In genomic region chr14:103849151-103850013, GRCh38 we compare ENCODE assay signal across 13 cellular contexts. TPM values are rescaled to one million over a fixed set of nuclear protein-coding genes. Genes with fewer than 3 reads are reported as not detected.
DNase-seq lines count a peak whose midpoint lies in the region; FAIRE-seq and TF ChIP-seq lines count a peak whose summit lies in the region.
"Had no signal": no experiment of that assay in that cellular context is flagged by ENCODE, and none has a peak within 500 bp of the region (broad histone marks: within the 10 kb centered on the region; RNA-seq: fewer than 3 reads in every experiment).

No MANE protein-coding gene starts in this region.

- H3K9ac ChIP-seq in astrocyte (ENCODE audit: low read length): no peak overlapping the region

- BruUV-seq in MCF 10A (replicated peaks; lab: Mats Ljungman, UMichigan): TSS peak; percentile 30

- H3K4me1 ChIP-seq in breast epithelium: peaks cover 0 to 6% of the 10 kb centered on the region in 2 donors
- H3K4me1 ChIP-seq in astrocyte (ENCODE audit: insufficient read depth, low read length): no peaks in the 10 kb centered on the region
- H3K4me1 ChIP-seq in transverse colon: peaks cover 7 to 21% (median 18%) of the 10 kb centered on the region in 4 donors

- H3K4me3 Mint-ChIP-seq in MCF 10A (ENCODE audit: unreplicated experiment) (peak overlapping the region; percentile 58), astrocyte (ENCODE audit: unreplicated experiment) (peak overlapping the region; percentile 78)

- H3K36me3 Mint-ChIP-seq in MCF 10A (ENCODE audit: insufficient read depth, unreplicated experiment) (peaks cover 6% of the 10 kb centered on the region), astrocyte (ENCODE audit: low read depth, unreplicated experiment) (no peaks in the 10 kb centered on the region)

- H3K27ac ChIP-seq in breast epithelium (peak overlapping the region in 1 of 2 donors; percentile 88), astrocyte (ENCODE audit: low read depth, low read length) (no peak overlapping the region), transverse colon (peak overlapping the region in 1 of 4 donors; percentile 82)

- no peak for TF ChIP-seq POLR2A in breast epithelium (IDR thresholded peaks at IDR 0.05)
- TF ChIP-seq POLR2A in transverse colon (IDR thresholded peaks at IDR 0.05): no peak
- TF ChIP-seq POLR2A in lower leg skin (IDR thresholded peaks at IDR 0.05): no peak

- H3K4me2 ChIP-seq in astrocyte (ENCODE audit: low read length): no peak overlapping the region

- H3K9me3 ChIP-seq in breast epithelium: no peaks in the 10 kb centered on the region
- no peaks in the 10 kb centered on the region for H3K9me3 ChIP-seq in astrocyte (ENCODE audit: insufficient read depth, low read depth, low read length)
- no peaks in the 10 kb centered on the region for H3K9me3 ChIP-seq in transverse colon
- H3K9me3 ChIP-seq: prostate gland, tibial nerve had no signal

- intact Hi-C loops in MCF 10A (cut with micrococcal nuclease): no loop called here
- intact Hi-C loops in breast epithelium (cut with DNase I; ENCODE audit: low total_unique reads): loop anchor here (10.0 kb wide), 1 partner anchor 1445 kb away; no protein-coding TSS in a partner anchor
- intact Hi-C loops in transverse colon (cut with DNase I; ENCODE audit: low total_unique reads): no loop called here
- intact Hi-C loops in lower leg skin (cut with DNase I; ENCODE audit: low total_unique reads): no loop called here

- H3K27me3 Mint-ChIP-seq in MCF 10A (ENCODE audit: insufficient read depth, unreplicated experiment) (no peaks in the 10 kb centered on the region), astrocyte (ENCODE audit: low read depth, unreplicated experiment) (peaks cover 22% of the 10 kb centered on the region)

- DNase-seq in MCF 10A (ENCODE audit: unreplicated experiment) (no peak), breast epithelium (ENCODE audit: low spot score in 2 of 2) (no peak), astrocyte (ENCODE audit: low read depth) (no peak), mesenteric fat pad (ENCODE audit: low spot score) (peak; percentile 76), transverse colon (peak; percentile 24), globus pallidus (ENCODE audit: low spot score) (no peak), lower leg skin (ENCODE audit: low spot score in 2 of 2) (no peak)
- DNase-seq in stimulated activated CD4-positive, alpha-beta T cell treated with anti-CD3 and anti-CD28 coated beads, Interleukin-2, amount 100 ng/mL, for 48 hours: no peak
- DNase-seq: central memory CD4-positive, alpha-beta T cell; KG1; NCI-H2081 treated with DMSO at 0.1 percent for 48 hours had no signal

- H3K4me3 ChIP-seq in breast epithelium (no peak overlapping the region), astrocyte (ENCODE audit: insufficient read depth, low read depth, low read length) (no peak overlapping the region), transverse colon (no peak overlapping the region), lower leg skin (ENCODE audit: low read depth, poor library complexity, severe bottlenecking) (no peak overlapping the region)

- H4K20me1 ChIP-seq in astrocyte (ENCODE audit: insufficient read depth, low read length): peaks cover 8% of the 10 kb centered on the region

- no peak overlapping the region for H2AFZ ChIP-seq in astrocyte (ENCODE audit: low read depth, low read length)

- H3K79me2 ChIP-seq in astrocyte (ENCODE audit: insufficient read depth, low read length): no peaks in the 10 kb centered on the region

- H3K9me3 Mint-ChIP-seq in MCF 10A (ENCODE audit: unreplicated experiment): no peaks in the 10 kb centered on the region
- H3K9me3 Mint-ChIP-seq in astrocyte (ENCODE audit: unreplicated experiment): peaks cover 3% of the 10 kb centered on the region

- H3K36me3 ChIP-seq in breast epithelium (no peaks in the 10 kb centered on the region), astrocyte (ENCODE audit: insufficient read depth, low read length) (no peaks in the 10 kb centered on the region), transverse colon (no peaks in the 10 kb centered on the region)
- H3K36me3 ChIP-seq: prostate gland, tibial nerve had no signal

- no peaks in the 10 kb centered on the region for H3K27me3 ChIP-seq in breast epithelium
- H3K27me3 ChIP-seq in astrocyte (ENCODE audit: insufficient read depth, low read length): peaks cover 16% of the 10 kb centered on the region
- H3K27me3 ChIP-seq in transverse colon: no peaks in the 10 kb centered on the region
- H3K27me3 ChIP-seq: tibial nerve had no signal

- TF ChIP-seq CTCF in MCF 10A (IDR thresholded peaks at IDR 0.05; ENCODE audit: unreplicated experiment) (no peak), breast epithelium (IDR thresholded peaks at IDR 0.05) (no peak), astrocyte (IDR thresholded peaks at IDR 0.05; ENCODE audit: insufficient read depth, low read depth, low read length) (no peak), transverse colon (IDR thresholded peaks at IDR 0.05) (no peak), lower leg skin (IDR thresholded peaks at IDR 0.05) (no peak)

- POLR2A ChIA-PET in MCF 10A (lab: Yijun Ruan, JAX): interaction anchor here (0.6 to 1.1 kb wide), 2 partner anchors 31 to 102 kb away, joined by 3 to 5 read pairs; no protein-coding TSS in a partner anchor

- H3K4me1 Mint-ChIP-seq in MCF 10A (ENCODE audit: insufficient read depth, unreplicated experiment) (peaks cover 17% of the 10 kb centered on the region), astrocyte (ENCODE audit: low read depth, unreplicated experiment) (peaks cover 3% of the 10 kb centered on the region)

- CTCF ChIA-PET in MCF 10A (lab: Yijun Ruan, JAX): interaction anchor here (0.7 kb wide), 1 partner anchor 10 kb away, joined by 3 read pairs; no protein-coding TSS in a partner anchor

- no peak for FAIRE-seq in astrocyte (lab: Jason Lieb, UNC)

- no peak for TF ChIP-seq EP300 in transverse colon (IDR thresholded peaks at IDR 0.05; ENCODE audit: low read depth)

- H3K27ac Mint-ChIP-seq in MCF 10A (ENCODE audit: low read depth, unreplicated experiment) (no peak overlapping the region), astrocyte (ENCODE audit: unreplicated experiment) (no peak overlapping the region)

- in situ Hi-C loops in transverse colon (cut with MboI; ENCODE audit: low pct_ligation_motif_present in 1 of 4, low pct_unique_long_range_greater_than_20kb in 1 of 4, low sequenced_read_pairs in 3 of 4): no loop called here

- WGBS in transverse colon (ENCODE audit: low coverage in 1 of 2), 2 donors: 70 to 86% methylated on average over 7 to 15 of the region's 15 CpGs
- WGBS in lower leg skin, 2 donors: 89 to 94% methylated on average over 15 of the region's 15 CpGs

RNA-seq across cellular contexts. Expression of gene PPP1R13B, which starts 2.0 kb away (rescaled TPM):
- total RNA-seq in MCF 10A (2022): 16.2 and 17.5 TPM in 2 replicates
- 10 to 100 TPM in 2 of 3 donors, 1 to 10 TPM in 1; 6.4 to 21.8 (median 18.4) TPM for total RNA-seq in breast epithelium
- 7.0 and 9.5 TPM in 2 replicates for total RNA-seq in astrocyte
- total RNA-seq in mesenteric fat pad: 26.2 TPM
- 100 to 1,000 TPM in 1 of 4 donors, 10 to 100 TPM in 3; 31.0 to 109 (median 42.0) TPM for total RNA-seq in transverse colon
- 10 to 100 TPM; 28.9 to 55.8 (median 41.5) TPM for total RNA-seq in lower leg skin

Comparison
In these comparisons a context has a peak if more than half of its experiments do, and no peak if none do; other contexts are left out.
1. DNase-seq: peak in mesenteric fat pad (single experiment) and transverse colon (single experiment); none in MCF 10A (single experiment), breast epithelium (0 of 2), astrocyte (single experiment), globus pallidus (single experiment), lower leg skin (0 of 2) and stimulated activated CD4-positive, alpha-beta T cell treated with anti-CD3 and anti-CD28 coated beads, Interleukin-2, amount 100 ng/mL, for 48 hours (0 of 2).